1 cellular context compared by ENCODE assay signal in genomic region chr1:84573967-84574842, GRCh38.
TF ChIP-seq lines count a peak whose summit lies in the region.

CTBS (minus strand) TSS chr1:84574440; CDS start chr1:84574415, 25 bp downstream.

TF ChIP-seq in H1, 55 proteins besides CTCF, POLR2A, EP300 and RAD21:
- TF ChIP-seq RNF2 (IDR thresholded peaks at IDR 0.05; ENCODE audit: borderline replicate concordance, low read depth, low read length, missing control alignments, poor library complexity, severe bottlenecking), result no peak
- no peak for TF ChIP-seq BCL11A (IDR thresholded peaks at IDR 0.05; ENCODE audit: low read depth in 2 of 2, low read length in 2 of 2)
- TF ChIP-seq KDM1A (IDR thresholded peaks at IDR 0.05; ENCODE audit: borderline replicate concordance, low read length), result peak; percentile 43; the same call in 1 of the 2 replicates
- TF ChIP-seq ATF2 (IDR thresholded peaks at IDR 0.05; ENCODE audit: low read length), result 0 out of 2 replicates have a peak, but pooled peaks have one; percentile 42
- TF ChIP-seq HDAC6 (IDR thresholded peaks at IDR 0.05; ENCODE audit: low read depth, low read length), result no peak
- TF ChIP-seq CHD7 (IDR thresholded peaks at IDR 0.05; ENCODE audit: insufficient replicate concordance, low read length), result no peak
- no peak for TF ChIP-seq POU5F1 (IDR thresholded peaks at IDR 0.05; ENCODE audit: low read depth, low read length)
- no peak for TF ChIP-seq MAFK (IDR thresholded peaks at IDR 0.05; ENCODE audit: low read depth, low read length)
- TF ChIP-seq EGR1 (IDR thresholded peaks at IDR 0.05; ENCODE audit: borderline replicate concordance, low read depth, low read length), result no peak
- no peak for TF ChIP-seq CBX5 (IDR thresholded peaks at IDR 0.05; ENCODE audit: low read depth, low read length)
- no peak for TF ChIP-seq USF2 (IDR thresholded peaks at IDR 0.05; ENCODE audit: low read length)
- TF ChIP-seq TAF7 (optimal IDR thresholded peaks at IDR 0.05; ENCODE audit: borderline replicate concordance, low read depth, low read length), result peak; percentile 45
- no peak for TF ChIP-seq SUZ12 (IDR thresholded peaks at IDR 0.05; ENCODE audit: low read length)
- TF ChIP-seq NRF1 (IDR thresholded peaks at IDR 0.05; ENCODE audit: low read depth, low read length), result no peak
- TF ChIP-seq SP2 (IDR thresholded peaks at IDR 0.05; ENCODE audit: low read length), result no peak
- TF ChIP-seq CREB1 (IDR thresholded peaks at IDR 0.05), result peak; percentile 39
- no peak for TF ChIP-seq EZH2 (IDR thresholded peaks at IDR 0.05; ENCODE audit: low read depth, low read length, severe bottlenecking)
- TF ChIP-seq BACH1 (IDR thresholded peaks at IDR 0.05; ENCODE audit: low read length), result no peak
- no peak for TF ChIP-seq BRCA1 (IDR thresholded peaks at IDR 0.05; ENCODE audit: low read depth, low read length)
- TF ChIP-seq ZNF274 (IDR thresholded peaks at IDR 0.05; ENCODE audit: borderline replicate concordance, extremely low read depth, low read length), result no peak
- TF ChIP-seq JUN (IDR thresholded peaks at IDR 0.05; ENCODE audit: low read depth, low read length), result no peak
- peak; percentile 60; the same call in 1 of the 2 replicates for TF ChIP-seq RBBP5 (IDR thresholded peaks at IDR 0.05; ENCODE audit: borderline replicate concordance, low read depth, low read length)
- TF ChIP-seq CHD2 (IDR thresholded peaks at IDR 0.05; ENCODE audit: low read length), result no peak
- peak; percentile 95 for TF ChIP-seq ASH2L (IDR thresholded peaks at IDR 0.05; ENCODE audit: low read length)
- no peak for TF ChIP-seq SRF (IDR thresholded peaks at IDR 0.05; ENCODE audit: low read depth, low read length)
- 0 out of 2 replicates have a peak, but pooled peaks have one; percentile 47 for TF ChIP-seq POLR2AphosphoS5 (IDR thresholded peaks at IDR 0.05; ENCODE audit: low read depth, low read length)
- peak; percentile 66; the same call in 1 of the 2 replicates for TF ChIP-seq SP4 (IDR thresholded peaks at IDR 0.05; ENCODE audit: low read length)
- no peak for TF ChIP-seq KDM5A (IDR thresholded peaks at IDR 0.05; ENCODE audit: low read length)
- peak; percentile 72 for TF ChIP-seq MAX (IDR thresholded peaks at IDR 0.05)
- no peak for TF ChIP-seq SIX5 (IDR thresholded peaks at IDR 0.05; ENCODE audit: low read depth, low read length)
- no peak for TF ChIP-seq CHD1 (IDR thresholded peaks at IDR 0.05; ENCODE audit: low read depth, low read length)
- no peak for TF ChIP-seq TCF12 (IDR thresholded peaks at IDR 0.05; ENCODE audit: low read depth, low read length)
- TF ChIP-seq ATF3 (IDR thresholded peaks at IDR 0.05; ENCODE audit: insufficient read depth, low read depth, low read length), result no peak
- no peak for TF ChIP-seq RFX5 (IDR thresholded peaks at IDR 0.05; ENCODE audit: borderline replicate concordance, low read depth, low read length)
- 0 out of 2 replicates have a peak, but pooled peaks have one; percentile 17 for TF ChIP-seq SP1 (IDR thresholded peaks at IDR 0.05; ENCODE audit: low read depth, low read length)
- peak; percentile 92 for TF ChIP-seq E2F6 (IDR thresholded peaks at IDR 0.05)
- 0 out of 4 replicates have a peak, but pooled peaks of 1 of the 2 experiments have one; percentile 28 for TF ChIP-seq SIN3A (conservative IDR thresholded peaks at IDR 0.05 in 1 of 2, IDR thresholded peaks at IDR 0.05 in 1 of 2; ENCODE audit: low read depth in 1 of 2, low read length in 2 of 2)
- TF ChIP-seq JUND (IDR thresholded peaks at IDR 0.05; ENCODE audit: low read length), result no peak
- TF ChIP-seq CEBPB (IDR thresholded peaks at IDR 0.05; ENCODE audit: low read depth, low read length), result no peak; the same call in 1 of the 2 replicates
- no peak for TF ChIP-seq CTBP2 (IDR thresholded peaks at IDR 0.05; ENCODE audit: borderline replicate concordance, insufficient read depth, insufficient read length, low read length)
- TF ChIP-seq HDAC2 (IDR thresholded peaks at IDR 0.05; ENCODE audit: borderline replicate concordance in 1 of 2, low read depth in 2 of 2, low read length in 2 of 2), result no peak
- no peak for TF ChIP-seq SIRT6 (IDR thresholded peaks at IDR 0.05; ENCODE audit: low read length)
- no peak for TF ChIP-seq SAP30 (IDR thresholded peaks at IDR 0.05; ENCODE audit: insufficient read depth, insufficient replicate concordance, low read length)
- TF ChIP-seq PHF8 (conservative IDR thresholded peaks at IDR 0.05; ENCODE audit: low read depth, low read length), result peak; percentile 52
- peak; percentile 43; the same call in 1 of the 2 replicates for TF ChIP-seq TBP (IDR thresholded peaks at IDR 0.05; ENCODE audit: low read depth, low read length)
- TF ChIP-seq RXRA (IDR thresholded peaks at IDR 0.05; ENCODE audit: insufficient read depth, low read depth, low read length), result no peak
- TF ChIP-seq GABPA (IDR thresholded peaks at IDR 0.05; ENCODE audit: borderline replicate concordance, insufficient read depth, low read length), result no peak
- no peak for TF ChIP-seq YY1 (IDR thresholded peaks at IDR 0.05; ENCODE audit: low read depth, low read length)
- peak; percentile 75 for TF ChIP-seq KDM4A (IDR thresholded peaks at IDR 0.05; ENCODE audit: low read depth, low read length, severe bottlenecking)
- peak; percentile 68 for TF ChIP-seq TAF1 (IDR thresholded peaks at IDR 0.05; ENCODE audit: low read depth, low read length)
- peak; percentile 30 for TF ChIP-seq NANOG (IDR thresholded peaks at IDR 0.05; ENCODE audit: insufficient read depth, low read depth, low read length, poor library complexity, severe bottlenecking)
- no peak for TF ChIP-seq GTF2F1 (IDR thresholded peaks at IDR 0.05; ENCODE audit: borderline replicate concordance, low read depth, low read length)
- no peak for TF ChIP-seq CBX8 (IDR thresholded peaks at IDR 0.05; ENCODE audit: borderline replicate concordance, low read depth, low read length)
- no peak for TF ChIP-seq TEAD4 (IDR thresholded peaks at IDR 0.05; ENCODE audit: low read depth, low read length)
- TF ChIP-seq FOSL1 (IDR thresholded peaks at IDR 0.05; ENCODE audit: insufficient read depth, low read depth, low read length), result no peak
